Comparison of ENCODE assay signal across 19 cellular contexts in genomic region chr3:35665390-35666055, GRCh38. TPM values are rescaled to one million over a fixed set of nuclear protein-coding genes. Genes with fewer than 3 reads are reported as not detected.
DNase-seq lines count a peak whose midpoint lies in the region; ATAC-seq and TF ChIP-seq lines count a peak whose summit lies in the region.
"Had no signal": no experiment of that assay in that cellular context is flagged by ENCODE, and none has a peak within 500 bp of the region (broad histone marks: within the 10 kb centered on the region; RNA-seq: fewer than 3 reads in every experiment).

No MANE protein-coding gene starts in this region.

- no peaks in the 10 kb centered on the region for H3K36me3 Mint-ChIP-seq in nephron progenitor cell (ENCODE audit: low read depth)
- H3K36me3 Mint-ChIP-seq: CD4-positive, alpha-beta memory T cell; IgD-negative memory B cell had no signal

- H3K27ac Mint-ChIP-seq in nephron progenitor cell, result no peak overlapping the region
- H3K27ac Mint-ChIP-seq: activated CD4-positive, alpha-beta T cell treated with anti-CD3 and anti-CD28 coated beads, Interleukin-2, amount 10 ng/mL, durations not matched to agents 24 days and 14 days; CD4-positive, alpha-beta memory T cell; IgD-negative memory B cell had no signal

- no peak overlapping the region for H3K18ac ChIP-seq in IMR-90 (ENCODE audit: low read depth, low read length)

- WGBS in IMR-90 (ENCODE audit: extremely low coverage in 2 of 2, insufficient read length in 1 of 2), 2 experiments, result no CpG with 5 or more reads among the region's 3 CpGs

- H3K4me3 ChIP-seq in IMR-90 (ENCODE audit: insufficient read depth, low read depth, low read length) (no peak overlapping the region), astrocyte of the spinal cord (ENCODE audit: low read depth, low read length) (no peak overlapping the region)
- H3K4me3 ChIP-seq: Peyer's patch, upper lobe of right lung had no signal

- BruUV-seq in IMR-90 (replicated peaks; lab: Mats Ljungman, UMichigan), result no TSS peak

- no peaks in the 10 kb centered on the region for H3K9me3 ChIP-seq in IMR-90 (ENCODE audit: control insufficient read depth, insufficient read depth, low read length)
- H3K9me3 ChIP-seq: Peyer's patch, upper lobe of right lung had no signal

- no peak for TF ChIP-seq POLR2A in IMR-90 (IDR thresholded peaks at IDR 0.05; ENCODE audit: low read depth, low read length)

- H3K27me3 Mint-ChIP-seq in nephron progenitor cell (ENCODE audit: low read depth, poor library complexity), result no peaks in the 10 kb centered on the region
- H3K27me3 Mint-ChIP-seq: activated CD4-positive, alpha-beta T cell treated with anti-CD3 and anti-CD28 coated beads, Interleukin-2, amount 10 ng/mL, durations not matched to agents 24 days and 14 days; CD4-positive, alpha-beta memory T cell; IgD-negative memory B cell had no signal

- in situ Hi-C loops in IMR-90 (cut with MboI; ENCODE audit: low sequenced_read_pairs), result no loop called here
- in situ Hi-C loops in astrocyte of the spinal cord (cut with HindIII; ENCODE audit: low sequenced_read_pairs), result no loop called here

- H3K9ac ChIP-seq in IMR-90 (ENCODE audit: low read depth, low read length), result no peak overlapping the region

- POLR2A ChIA-PET in IMR-90 (lab: Charles Lee; ENCODE audit: unreplicated experiment), result no interaction called here

- H3K4me1 Mint-ChIP-seq in nephron progenitor cell, result peaks cover 11% of the 10 kb centered on the region
- H3K4me1 Mint-ChIP-seq: activated CD4-positive, alpha-beta T cell treated with anti-CD3 and anti-CD28 coated beads, Interleukin-2, amount 10 ng/mL, durations not matched to agents 24 days and 14 days; CD4-positive, alpha-beta memory T cell; IgD-negative memory B cell had no signal

- H3K9me3 Mint-ChIP-seq in nephron progenitor cell, result no peaks in the 10 kb centered on the region
- H3K9me3 Mint-ChIP-seq: activated CD4-positive, alpha-beta T cell treated with anti-CD3 and anti-CD28 coated beads, Interleukin-2, amount 10 ng/mL, durations not matched to agents 24 days and 14 days; IgD-negative memory B cell had no signal

- H3K4me1 ChIP-seq in IMR-90 (ENCODE audit: control insufficient read depth, insufficient read depth, low read length), result no peaks in the 10 kb centered on the region
- H3K4me1 ChIP-seq: Peyer's patch, upper lobe of right lung had no signal

- H3K23ac ChIP-seq in IMR-90 (ENCODE audit: low read depth, low read length), result no peak overlapping the region

- no peak overlapping the region for H2BK15ac ChIP-seq in IMR-90 (ENCODE audit: low read depth, low read length)

- H4K5ac ChIP-seq in IMR-90 (ENCODE audit: low read depth, low read length), result no peak overlapping the region

- no peak overlapping the region for H4K91ac ChIP-seq in IMR-90 (ENCODE audit: insufficient read depth, low read depth, low read length)

- no peak overlapping the region for H2AK9ac ChIP-seq in IMR-90 (replicated peaks; ENCODE audit: low read depth, low read length, poor library complexity)

- H3K27me3 ChIP-seq in IMR-90 (ENCODE audit: control insufficient read depth, insufficient read depth, low read length) (no peaks in the 10 kb centered on the region), layer of hippocampus (ENCODE audit: control insufficient read depth, insufficient read depth, low read length) (no peaks in the 10 kb centered on the region)
- H3K27me3 ChIP-seq: Peyer's patch, upper lobe of right lung had no signal

- no peak overlapping the region for H2AK5ac ChIP-seq in IMR-90 (ENCODE audit: low read depth, low read length)

- H3K36me3 ChIP-seq in IMR-90 (ENCODE audit: control insufficient read depth, insufficient read depth, low read length), result no peaks in the 10 kb centered on the region
- H3K36me3 ChIP-seq: Peyer's patch, upper lobe of right lung had no signal

- no peak for TF ChIP-seq RAD21 in IMR-90 (IDR thresholded peaks at IDR 0.05; ENCODE audit: low read length)

- no peak overlapping the region for H2BK20ac ChIP-seq in IMR-90 (ENCODE audit: low read depth, low read length)

- no peak overlapping the region for H4K8ac ChIP-seq in IMR-90 (ENCODE audit: low read depth in 2 of 2, low read length in 2 of 2)

- TF ChIP-seq CTCF in IMR-90 (conservative IDR thresholded peaks at IDR 0.05; ENCODE audit: low read depth, low read length) (no peak), astrocyte of the spinal cord (IDR thresholded peaks at IDR 0.05; ENCODE audit: low read depth, low read length) (no peak), nephron progenitor cell (IDR thresholded peaks at IDR 0.05) (no peak)

- H3K4me2 ChIP-seq in IMR-90 (ENCODE audit: low read depth, low read length), result no peak overlapping the region

- no peak overlapping the region for H2AFZ ChIP-seq in IMR-90 (replicated peaks; ENCODE audit: low read length, poor library complexity)

- CTCF ChIA-PET in IMR-90 (lab: Yijun Ruan, JAX), result no interaction called here

- H3K4ac ChIP-seq in IMR-90 (ENCODE audit: low read depth, low read length), result no peak overlapping the region

- ATAC-seq in IMR-90 (ENCODE audit: low read depth) (peak; percentile 14; the same call in 1 of the 2 replicates), GM21360 (IDR thresholded peaks at IDR 0.05; ENCODE audit: unreplicated experiment) (no peak), GM18867 (IDR thresholded peaks at IDR 0.05; ENCODE audit: unreplicated experiment) (no peak)
- ATAC-seq: left colon; stimulated activated naive CD8-positive, alpha-beta T cell treated with anti-CD3 and anti-CD28 coated beads, Interleukin-15, Interleukin-2, amounts not matched to agents 100 U/mL and 50 U/mL, for 24 hours had no signal

- H2BK120ac ChIP-seq in IMR-90 (ENCODE audit: low read depth, low read length), result no peak overlapping the region

- no peak overlapping the region for H3K4me3 Mint-ChIP-seq in nephron progenitor cell
- H3K4me3 Mint-ChIP-seq: activated CD4-positive, alpha-beta T cell treated with anti-CD3 and anti-CD28 coated beads, Interleukin-2, amount 10 ng/mL, durations not matched to agents 24 days and 14 days; CD4-positive, alpha-beta memory T cell; IgD-negative memory B cell had no signal

- dilution Hi-C loops in IMR-90 (cut with HindIII; ENCODE audit: low sequenced_read_pairs, unreplicated experiment), result no loop called here

- intact Hi-C loops in IMR-90 (cut with micrococcal nuclease), result no loop called here

- no peaks in the 10 kb centered on the region for H4K20me1 ChIP-seq in IMR-90 (ENCODE audit: insufficient read depth, low read length)

- H2BK5ac ChIP-seq in IMR-90 (ENCODE audit: low read depth, low read length, poor library complexity, severe bottlenecking), result no peak overlapping the region

- H3K56ac ChIP-seq in IMR-90 (ENCODE audit: extremely low read depth, insufficient read depth, low read length), result no peak overlapping the region

- H3K14ac ChIP-seq in IMR-90 (replicated peaks; ENCODE audit: low read depth, low read length), result no peak overlapping the region

- no peaks in the 10 kb centered on the region for H3K79me1 ChIP-seq in IMR-90 (ENCODE audit: low read depth in 1 of 2, low read length in 2 of 2)

- H3K27ac ChIP-seq in IMR-90 (ENCODE audit: insufficient read depth, low read length) (no peak overlapping the region), layer of hippocampus (ENCODE audit: low read depth, low read length) (peak overlapping the region; percentile 15)
- H3K27ac ChIP-seq: Peyer's patch, upper lobe of right lung had no signal

- H3K9me1 ChIP-seq in IMR-90 (ENCODE audit: insufficient read depth, low read length), result no peaks in the 10 kb centered on the region

- peak; percentile 17 for DNase-seq in A172 (ENCODE audit: low spot score)
- DNase-seq in IMR-90, result peak; percentile 1
- peak; percentile 61 for DNase-seq in astrocyte of the spinal cord (ENCODE audit: low read depth, low spot score)
- no peak for DNase-seq in NCI-H524 (lab: John Stamatoyannopoulos, UW)
- DNase-seq in nephron progenitor cell, result no peak
- DNase-seq: activated CD4-positive, alpha-beta T cell treated with anti-CD3 and anti-CD28 coated beads, Interleukin-2, amount 10 ng/mL, durations not matched to agents 24 days and 14 days; activated naive CD4-positive, alpha-beta T cell; CD4-positive, alpha-beta memory T cell; HCEC 1CT; Peyer's patch; stimulated activated naive CD8-positive, alpha-beta T cell treated with anti-CD3 and anti-CD28 coated beads, Interleukin-15, Interleukin-2, amounts not matched to agents 100 U/mL and 50 U/mL, for 24 hours; upper lobe of right lung had no signal

TF ChIP-seq in IMR-90, 13 proteins besides CTCF, POLR2A, EP300 and RAD21:
- TF ChIP-seq RFX5 (IDR thresholded peaks at IDR 0.05; ENCODE audit: low read depth, low read length) (no peak), MXI1 (IDR thresholded peaks at IDR 0.05; ENCODE audit: borderline replicate concordance, low read depth, low read length) (no peak), ELK1 (IDR thresholded peaks at IDR 0.05; ENCODE audit: borderline replicate concordance, low read depth, low read length) (no peak), NFE2L2 (IDR thresholded peaks at IDR 0.05; ENCODE audit: low read depth, low read length) (no peak), CHD1 (IDR thresholded peaks at IDR 0.05; ENCODE audit: low read depth, low read length) (no peak), USF2 (IDR thresholded peaks at IDR 0.05; ENCODE audit: low read depth, low read length) (no peak), RCOR1 (IDR thresholded peaks at IDR 0.05; ENCODE audit: insufficient replicate concordance, low read length) (no peak)

RNA-seq across cellular contexts. Expression of gene ARPP21, which starts 26.2 kb away (rescaled TPM):
- total RNA-seq in A172 (2014; rRNA removed; shearing (Covaris generic)), result not detected in 2 replicates
- total RNA-seq in IMR-90 (2012; rRNA removed), result not detected in 2 replicates
- not detected in 2 replicates for polyA plus RNA-seq in IMR-90 (2012; rRNA removed)
- not detected in 2 replicates for polyA plus RNA-seq in IMR-90 (2012; cell fraction: cytosol; rRNA removed)
- polyA plus RNA-seq in IMR-90 (2012; cell fraction: nucleus; rRNA removed; ENCODE audit: low replicate concordance), result not detected in 2 replicates
- total RNA-seq: activated CD4-positive, alpha-beta T cell treated with anti-CD3 and anti-CD28 coated beads, Interleukin-2, amount 10 ng/mL, durations not matched to agents 24 days and 14 days; CD4-positive, alpha-beta memory T cell; mononuclear cell; upper lobe of right lung had no signal
- polyA plus RNA-seq: AG04450; CD4-positive, alpha-beta memory T cell; IgD-negative memory B cell had no signal

Comparison
In these comparisons a context has a peak if more than half of its experiments do, and no peak if none do; other contexts are left out.
1. DNase-seq: peak in A172 (single experiment), IMR-90 (single experiment) and astrocyte of the spinal cord (single experiment); none in NCI-H524 (0 of 2) and nephron progenitor cell (single experiment).